In genomic region chr11:1706634-1707400, GRCh38 we compare ENCODE assay signal across 1 cellular context.
TF ChIP-seq lines count a peak whose summit lies in the region.

No MANE protein-coding gene starts in this region.

TF ChIP-seq in IMR-90, 13 proteins besides CTCF, POLR2A, EP300 and RAD21:
- TF ChIP-seq FOS (IDR thresholded peaks at IDR 0.05; ENCODE audit: low read depth, low read length) (no peak), MAZ (IDR thresholded peaks at IDR 0.05; ENCODE audit: borderline replicate concordance, low read depth, low read length) (no peak), RCOR1 (IDR thresholded peaks at IDR 0.05; ENCODE audit: insufficient replicate concordance, low read length) (no peak), CEBPB (IDR thresholded peaks at IDR 0.05; ENCODE audit: low read depth, low read length) (no peak), NFE2L2 (IDR thresholded peaks at IDR 0.05; ENCODE audit: low read depth, low read length) (no peak), MXI1 (IDR thresholded peaks at IDR 0.05; ENCODE audit: borderline replicate concordance, low read depth, low read length) (no peak), CHD1 (IDR thresholded peaks at IDR 0.05; ENCODE audit: low read depth, low read length) (no peak), BHLHE40 (IDR thresholded peaks at IDR 0.05; ENCODE audit: low read depth, low read length) (no peak), USF2 (IDR thresholded peaks at IDR 0.05; ENCODE audit: low read depth, low read length) (no peak), MAFK (IDR thresholded peaks at IDR 0.05; ENCODE audit: low read depth, low read length) (no peak), SMC3 (IDR thresholded peaks at IDR 0.05; ENCODE audit: low read depth, low read length) (no peak)
